Comparison of ENCODE assay signal across 1 cellular context in the genomic region with DNA sequence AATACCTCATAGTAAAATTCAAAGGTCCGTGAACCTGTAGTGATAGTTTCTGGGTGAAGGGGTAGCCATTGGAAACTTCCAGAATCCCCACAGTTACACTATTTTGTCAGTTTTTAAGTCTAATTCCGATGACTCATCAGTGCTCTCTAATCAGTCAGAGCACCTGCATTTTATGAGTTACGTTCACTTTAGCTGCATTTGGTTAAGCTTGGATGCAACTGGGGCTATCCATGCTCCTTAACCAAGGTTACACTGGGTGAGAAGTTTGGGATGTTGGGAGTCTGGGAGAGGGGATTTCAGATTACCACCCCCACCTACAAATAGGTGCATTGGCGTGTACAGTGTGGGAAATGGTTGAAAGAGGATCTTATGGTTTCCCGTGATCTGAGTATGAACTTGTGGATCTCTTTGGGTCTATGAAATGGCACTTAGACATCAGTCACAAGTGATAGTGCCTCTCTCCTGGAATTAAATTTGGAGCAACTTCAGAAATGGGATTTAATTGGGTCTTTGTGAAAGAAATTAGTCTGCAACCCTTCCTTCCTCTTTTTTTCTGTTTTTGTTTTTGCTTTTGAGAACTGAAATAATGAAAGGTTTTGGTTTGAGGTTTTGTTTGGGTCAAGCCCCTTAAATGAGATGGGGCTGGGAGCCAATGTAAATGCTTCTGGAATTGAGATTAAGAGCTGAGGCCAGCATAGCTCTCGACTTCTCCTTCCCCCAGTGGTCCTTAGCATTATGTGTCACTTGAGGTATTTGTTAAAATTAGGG.
TF ChIP-seq lines count a peak whose summit lies in the region.

No MANE protein-coding gene starts in this region.

TF ChIP-seq in SK-N-SH treated with all-trans-retinoic acid at 6 μM for 48 hours, 23 proteins besides CTCF, POLR2A, EP300 and RAD21 (continued from another document):
- TF ChIP-seq, protein P1, sequence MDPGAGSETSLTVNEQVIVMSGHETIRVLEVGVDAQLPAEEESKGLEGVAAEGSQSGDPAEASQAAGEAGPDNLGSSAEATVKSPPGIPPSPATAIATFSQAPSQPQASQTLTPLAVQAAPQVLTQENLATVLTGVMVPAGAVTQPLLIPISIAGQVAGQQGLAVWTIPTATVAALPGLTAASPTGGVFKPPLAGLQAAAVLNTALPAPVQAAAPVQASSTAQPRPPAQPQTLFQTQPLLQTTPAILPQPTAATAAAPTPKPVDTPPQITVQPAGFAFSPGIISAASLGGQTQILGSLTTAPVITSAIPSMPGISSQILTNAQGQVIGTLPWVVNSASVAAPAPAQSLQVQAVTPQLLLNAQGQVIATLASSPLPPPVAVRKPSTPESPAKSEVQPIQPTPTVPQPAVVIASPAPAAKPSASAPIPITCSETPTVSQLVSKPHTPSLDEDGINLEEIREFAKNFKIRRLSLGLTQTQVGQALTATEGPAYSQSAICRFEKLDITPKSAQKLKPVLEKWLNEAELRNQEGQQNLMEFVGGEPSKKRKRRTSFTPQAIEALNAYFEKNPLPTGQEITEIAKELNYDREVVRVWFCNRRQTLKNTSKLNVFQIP (CRISPR knock-in tag; IDR thresholded peaks at IDR 0.05; ENCODE audit: borderline replicate concordance, low read depth) = no peak
- TF ChIP-seq ZNF70 (CRISPR knock-in tag; IDR thresholded peaks at IDR 0.05) = no peak
- no peak for TF ChIP-seq RARB (CRISPR knock-in tag; IDR thresholded peaks at IDR 0.05)
- TF ChIP-seq TCF4 (CRISPR knock-in tag; IDR thresholded peaks at IDR 0.05; ENCODE audit: borderline replicate concordance) = no peak
- no peak for TF ChIP-seq CSDC2 (CRISPR knock-in tag; IDR thresholded peaks at IDR 0.05)
- no peak for TF ChIP-seq SNAI2 (CRISPR knock-in tag; IDR thresholded peaks at IDR 0.05)
- no peak for TF ChIP-seq ESRRG (CRISPR knock-in tag; IDR thresholded peaks at IDR 0.05)
- TF ChIP-seq GLIS3 (CRISPR knock-in tag; IDR thresholded peaks at IDR 0.05) = no peak
- TF ChIP-seq ZNF565 (CRISPR knock-in tag; conservative IDR thresholded peaks at IDR 0.05; ENCODE audit: low read depth) = no peak
- TF ChIP-seq, protein P2, sequence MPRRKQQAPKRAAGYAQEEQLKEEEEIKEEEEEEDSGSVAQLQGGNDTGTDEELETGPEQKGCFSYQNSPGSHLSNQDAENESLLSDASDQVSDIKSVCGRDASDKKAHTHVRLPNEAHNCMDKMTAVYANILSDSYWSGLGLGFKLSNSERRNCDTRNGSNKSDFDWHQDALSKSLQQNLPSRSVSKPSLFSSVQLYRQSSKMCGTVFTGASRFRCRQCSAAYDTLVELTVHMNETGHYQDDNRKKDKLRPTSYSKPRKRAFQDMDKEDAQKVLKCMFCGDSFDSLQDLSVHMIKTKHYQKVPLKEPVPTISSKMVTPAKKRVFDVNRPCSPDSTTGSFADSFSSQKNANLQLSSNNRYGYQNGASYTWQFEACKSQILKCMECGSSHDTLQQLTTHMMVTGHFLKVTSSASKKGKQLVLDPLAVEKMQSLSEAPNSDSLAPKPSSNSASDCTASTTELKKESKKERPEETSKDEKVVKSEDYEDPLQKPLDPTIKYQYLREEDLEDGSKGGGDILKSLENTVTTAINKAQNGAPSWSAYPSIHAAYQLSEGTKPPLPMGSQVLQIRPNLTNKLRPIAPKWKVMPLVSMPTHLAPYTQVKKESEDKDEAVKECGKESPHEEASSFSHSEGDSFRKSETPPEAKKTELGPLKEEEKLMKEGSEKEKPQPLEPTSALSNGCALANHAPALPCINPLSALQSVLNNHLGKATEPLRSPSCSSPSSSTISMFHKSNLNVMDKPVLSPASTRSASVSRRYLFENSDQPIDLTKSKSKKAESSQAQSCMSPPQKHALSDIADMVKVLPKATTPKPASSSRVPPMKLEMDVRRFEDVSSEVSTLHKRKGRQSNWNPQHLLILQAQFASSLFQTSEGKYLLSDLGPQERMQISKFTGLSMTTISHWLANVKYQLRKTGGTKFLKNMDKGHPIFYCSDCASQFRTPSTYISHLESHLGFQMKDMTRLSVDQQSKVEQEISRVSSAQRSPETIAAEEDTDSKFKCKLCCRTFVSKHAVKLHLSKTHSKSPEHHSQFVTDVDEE (CRISPR knock-in tag; IDR thresholded peaks at IDR 0.05) = no peak
- TF ChIP-seq, protein P3, sequence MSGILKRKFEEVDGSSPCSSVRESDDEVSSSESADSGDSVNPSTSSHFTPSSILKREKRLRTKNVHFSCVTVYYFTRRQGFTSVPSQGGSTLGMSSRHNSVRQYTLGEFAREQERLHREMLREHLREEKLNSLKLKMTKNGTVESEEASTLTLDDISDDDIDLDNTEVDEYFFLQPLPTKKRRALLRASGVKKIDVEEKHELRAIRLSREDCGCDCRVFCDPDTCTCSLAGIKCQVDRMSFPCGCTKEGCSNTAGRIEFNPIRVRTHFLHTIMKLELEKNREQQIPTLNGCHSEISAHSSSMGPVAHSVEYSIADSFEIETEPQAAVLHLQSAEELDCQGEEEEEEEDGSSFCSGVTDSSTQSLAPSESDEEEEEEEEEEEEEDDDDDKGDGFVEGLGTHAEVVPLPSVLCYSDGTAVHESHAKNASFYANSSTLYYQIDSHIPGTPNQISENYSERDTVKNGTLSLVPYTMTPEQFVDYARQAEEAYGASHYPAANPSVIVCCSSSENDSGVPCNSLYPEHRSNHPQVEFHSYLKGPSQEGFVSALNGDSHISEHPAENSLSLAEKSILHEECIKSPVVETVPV (CRISPR knock-in tag; IDR thresholded peaks at IDR 0.05) = no peak
- TF ChIP-seq PPARA (CRISPR knock-in tag; IDR thresholded peaks at IDR 0.05; ENCODE audit: borderline replicate concordance) = no peak
- TF ChIP-seq, protein P4, sequence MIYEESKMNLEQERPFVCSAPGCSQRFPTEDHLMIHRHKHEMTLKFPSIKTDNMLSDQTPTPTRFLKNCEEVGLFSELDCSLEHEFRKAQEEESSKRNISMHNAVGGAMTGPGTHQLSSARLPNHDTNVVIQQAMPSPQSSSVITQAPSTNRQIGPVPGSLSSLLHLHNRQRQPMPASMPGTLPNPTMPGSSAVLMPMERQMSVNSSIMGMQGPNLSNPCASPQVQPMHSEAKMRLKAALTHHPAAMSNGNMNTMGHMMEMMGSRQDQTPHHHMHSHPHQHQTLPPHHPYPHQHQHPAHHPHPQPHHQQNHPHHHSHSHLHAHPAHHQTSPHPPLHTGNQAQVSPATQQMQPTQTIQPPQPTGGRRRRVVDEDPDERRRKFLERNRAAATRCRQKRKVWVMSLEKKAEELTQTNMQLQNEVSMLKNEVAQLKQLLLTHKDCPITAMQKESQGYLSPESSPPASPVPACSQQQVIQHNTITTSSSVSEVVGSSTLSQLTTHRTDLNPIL (CRISPR knock-in tag; IDR thresholded peaks at IDR 0.05; ENCODE audit: low read depth) = no peak
